ENCODE assay signal across 30 cellular contexts in genomic region chr12:26406391-26406790, GRCh38.
"Had no signal": no experiment of that assay in that cellular context is flagged by ENCODE, and none has a peak within 500 bp of the region (broad histone marks: within the 10 kb centered on the region; RNA-seq: fewer than 3 reads in every experiment).

No MANE protein-coding gene starts in this region.

- DNase-seq: activated B cell treated with CpG ODN at 0.5 μM for 24 hours; activated CD4-positive, alpha-beta memory T cell treated with anti-CD3 and anti-CD28 coated beads for 36 hours; activated CD4-positive, alpha-beta T cell treated with anti-CD3 and anti-CD28 coated beads for 4 hours; activated CD4-positive, alpha-beta T cell treated with anti-CD3 and anti-CD28 coated beads, Interleukin-2, amount 50 U/mL, for 1 hour; activated CD4-positive, CD25-positive, alpha-beta regulatory T cell treated with anti-CD3 and anti-CD28 coated beads, Interleukin-2, amount 50 U/mL, for 72 hours; activated CD8-positive, alpha-beta memory T cell treated with anti-CD3 and anti-CD28 coated beads, Interleukin-2, amount 50 U/mL, for 4 hours; activated gamma-delta T cell treated with Interleukin-2 at 50 U/mL for 16 hours; activated naive CD4-positive, alpha-beta T cell treated with anti-CD3 and anti-CD28 coated beads for 36 hours; activated T-cell treated with anti-CD3 and anti-CD28 coated beads for 4 hours; activated T-cell treated with anti-CD3 and anti-CD28 coated beads, Interleukin-2, amount 50 U/mL, for 4 hours; caudate nucleus; MM.1S; MV-4-11; NCI-H1092; NCI-H1436 treated with DMSO at 0.1 percent for 48 hours; NCI-H1694 treated with DMSO at 0.1 percent for 48 hours; NCI-H2029; NCI-H2227 treated with DMSO at 0.1 percent for 48 hours; NCI-H446 treated with DMSO at 0.1 percent for 48 hours; NCI-H524; NCI-H748 treated with DMSO at 0.1 percent for 48 hours; PC-9; SIG-M5; T-cell; T-helper 17 cell had no signal

- ATAC-seq: activated naive CD4-positive, alpha-beta T cell treated with anti-CD3 and anti-CD28 coated beads, Interleukin-2, amount 50 U/mL, for 72 hours; activated T-cell treated with anti-CD3 and anti-CD28 coated beads, Interleukin-2, amount 50 U/mL, for 4 hours; Right ventricle myocardium inferior; SK-N-SH treated with all-trans-retinoic acid at 6 μM for 48 hours; T-cell; T-helper 17 cell had no signal

- FAIRE-seq: bronchial epithelial cell, RCC 7860 had no signal
